Comparison of ENCODE assay signal across 23 cellular contexts in genomic region chr3:127798716-127799115, GRCh38. TPM values are rescaled to one million over a fixed set of nuclear protein-coding genes. Genes with fewer than 3 reads are reported as not detected.
DNase-seq lines count a peak whose midpoint lies in the region; ATAC-seq and TF ChIP-seq lines count a peak whose summit lies in the region.
"Had no signal": no experiment of that assay in that cellular context is flagged by ENCODE, and none has a peak within 500 bp of the region (broad histone marks: within the 10 kb centered on the region; RNA-seq: fewer than 3 reads in every experiment).

No MANE protein-coding gene starts in this region.

- BruUV-seq in Caco-2 (replicated peaks; lab: Mats Ljungman, UMichigan): no TSS peak

- no peaks in the 10 kb centered on the region for H3K9me3 Mint-ChIP-seq in Caco-2 (ENCODE audit: unreplicated experiment)
- H3K9me3 Mint-ChIP-seq: endodermal cell, nephron progenitor cell had no signal

- H3K9me3 ChIP-seq in Caco-2 (no peaks in the 10 kb centered on the region), Karpas-422 (ENCODE audit: low read length) (no peaks in the 10 kb centered on the region), osteoblast (ENCODE audit: low read depth, low read length) (no peaks in the 10 kb centered on the region)
- H3K9me3 ChIP-seq: colonic mucosa, heart left ventricle, left lung, thoracic aorta had no signal

- peaks cover 16% of the 10 kb centered on the region for H3K4me1 Mint-ChIP-seq in Caco-2 (ENCODE audit: low read depth, unreplicated experiment)
- H3K4me1 Mint-ChIP-seq: endodermal cell had no signal

- TF ChIP-seq CTCF in Caco-2 (IDR thresholded peaks at IDR 0.05; ENCODE audit: insufficient read depth in 1 of 2, low read depth in 1 of 2, low read length in 1 of 2, severe bottlenecking in 1 of 2, unreplicated experiment in 1 of 2) (no peak), dorsolateral prefrontal cortex (IDR thresholded peaks at IDR 0.05 in 54 of 56, conservative IDR thresholded peaks at IDR 0.05 in 2 of 56; ENCODE audit: low read depth in 1 of 56, partially characterized antibody in 56 of 56) (no peak), osteoblast (IDR thresholded peaks at IDR 0.05; ENCODE audit: extremely low read depth, low read depth, low read length) (no peak)

- no peak for DNase-seq in Caco-2
- peak; percentile 46 for DNase-seq in Karpas-422
- no peak for DNase-seq in dorsolateral prefrontal cortex
- DNase-seq in osteoblast (ENCODE audit: insufficient read length, low spot score, missing footprints): no peak
- no peak for DNase-seq in activated gamma-delta T cell (lab: John Stamatoyannopoulos, UW)
- DNase-seq: activated CD4-positive, alpha-beta T cell treated with anti-CD3 and anti-CD28 coated beads for 1 hour; CD8-positive, alpha-beta memory T cell; colonic mucosa; DMS79 treated with DMSO at 0.1 percent for 48 hours; endodermal cell; heart left ventricle; left lung; NCI-H1092; NCI-H1930; NCI-H2227 treated with DMSO at 0.1 percent for 48 hours; nephron progenitor cell; SIG-M5; stimulated activated CD4-positive, alpha-beta T cell treated with anti-CD3 and anti-CD28 coated beads, Interleukin-1b, Interleukin-23, amount 100 ng/mL, for 48 hours had no signal

- peaks cover 8% of the 10 kb centered on the region for H3K36me3 Mint-ChIP-seq in Caco-2 (ENCODE audit: insufficient read depth, unreplicated experiment)
- H3K36me3 Mint-ChIP-seq: CD8-positive, alpha-beta memory T cell had no signal

- no peaks in the 10 kb centered on the region for H3K36me3 ChIP-seq in Caco-2 (ENCODE audit: control insufficient read depth, insufficient read depth, low read length)
- peaks cover 15% of the 10 kb centered on the region for H3K36me3 ChIP-seq in Karpas-422 (ENCODE audit: insufficient read depth, low read length)
- no peaks in the 10 kb centered on the region for H3K36me3 ChIP-seq in osteoblast (ENCODE audit: insufficient read depth, low read length)
- H3K36me3 ChIP-seq: thoracic aorta had no signal

- H3K79me2 ChIP-seq in Karpas-422 (ENCODE audit: low read length) (peaks cover 22% of the 10 kb centered on the region), osteoblast (ENCODE audit: insufficient read depth, low read length) (peaks cover 36% of the 10 kb centered on the region)

- no peaks in the 10 kb centered on the region for H3K27me3 ChIP-seq in Caco-2 (replicated peaks; ENCODE audit: control insufficient read depth, insufficient read depth, low read length)
- H3K27me3 ChIP-seq in Karpas-422 (ENCODE audit: low read length): no peaks in the 10 kb centered on the region
- no peaks in the 10 kb centered on the region for H3K27me3 ChIP-seq in dorsolateral prefrontal cortex
- no peaks in the 10 kb centered on the region for H3K27me3 ChIP-seq in osteoblast (ENCODE audit: insufficient read depth, low read length)
- H3K27me3 ChIP-seq: colonic mucosa, heart left ventricle, left lung had no signal

- intact Hi-C loops in Caco-2 (cut with micrococcal nuclease; ENCODE audit: unreplicated experiment): no loop called here
- intact Hi-C loops in dorsolateral prefrontal cortex (cut with DNase I): no loop called here

- H2AFZ ChIP-seq in Karpas-422 (ENCODE audit: low read length): no peak overlapping the region
- H2AFZ ChIP-seq in osteoblast (ENCODE audit: low read length): no peak overlapping the region

- H3K9ac ChIP-seq in Karpas-422 (ENCODE audit: low read length): peak overlapping the region; percentile 72

- no peaks in the 10 kb centered on the region for H3K9me2 ChIP-seq in Karpas-422 (replicated peaks; ENCODE audit: insufficient read depth, low read length)

- H3K4me3 ChIP-seq in Caco-2 (ENCODE audit: low read depth, low read length): no peak overlapping the region
- no peak overlapping the region for H3K4me3 ChIP-seq in Karpas-422 (ENCODE audit: low read length)
- H3K4me3 ChIP-seq in dorsolateral prefrontal cortex: no peak overlapping the region
- no peak overlapping the region for H3K4me3 ChIP-seq in osteoblast (ENCODE audit: insufficient read depth, low read length)
- H3K4me3 ChIP-seq: colonic mucosa, heart left ventricle, left lung, thoracic aorta had no signal

- H3K27ac Mint-ChIP-seq in Caco-2 (ENCODE audit: unreplicated experiment): peak overlapping the region; percentile 48
- H3K27ac Mint-ChIP-seq: activated naive CD4-positive, alpha-beta T cell treated with anti-CD3 and anti-CD28 coated beads, Interleukin-2, amount 50 U/mL, for 72 hours; activated T-helper 1 cell treated with anti-CD3 and anti-CD28 coated beads, Interleukin-12 subunit alpha, Interleukin-12 subunit beta, Interleukin-2, Interleukin-4 antibody, amounts not matched to agents 30 ng/mL and 10 ng/mL and 1 ng/mL, durations not matched to agents 14 hours and 24 hours and 36 hours; CD8-positive, alpha-beta memory T cell; endodermal cell; nephron progenitor cell had no signal

- POLR2A ChIA-PET in Caco-2 (lab: Charles Lee): no interaction called here

- H3K4me2 ChIP-seq in Karpas-422 (ENCODE audit: low read depth, low read length, poor library complexity, severe bottlenecking) (peak overlapping the region; percentile 73), osteoblast (ENCODE audit: insufficient read depth, low read length) (no peak overlapping the region)

- H3K4me3 Mint-ChIP-seq in Caco-2 (ENCODE audit: unreplicated experiment): no peak overlapping the region
- H3K4me3 Mint-ChIP-seq: activated T-helper 1 cell treated with anti-CD3 and anti-CD28 coated beads, Interleukin-12 subunit alpha, Interleukin-12 subunit beta, Interleukin-2, Interleukin-4 antibody, amounts not matched to agents 30 ng/mL and 10 ng/mL and 1 ng/mL, durations not matched to agents 14 hours and 24 hours and 36 hours; endodermal cell; nephron progenitor cell had no signal

- H3K4me1 ChIP-seq in Caco-2 (0 out of 2 replicates have a peak, but pooled peaks cover 3% of the 10 kb centered on the region), Karpas-422 (ENCODE audit: low read length) (peaks cover 85% of the 10 kb centered on the region), osteoblast (ENCODE audit: insufficient read depth, low read length) (peaks cover 28% of the 10 kb centered on the region)
- H3K4me1 ChIP-seq: colonic mucosa had no signal

- no peaks in the 10 kb centered on the region for H3K27me3 Mint-ChIP-seq in Caco-2 (ENCODE audit: insufficient read depth, unreplicated experiment)

- ATAC-seq in GM18907 (IDR thresholded peaks at IDR 0.05; ENCODE audit: unreplicated experiment) (no peak), HG02798 (IDR thresholded peaks at IDR 0.05; ENCODE audit: poor library complexity, unreplicated experiment) (no peak)
- ATAC-seq: activated naive CD4-positive, alpha-beta T cell treated with anti-CD3 and anti-CD28 coated beads, Interleukin-2, amount 50 U/mL, for 72 hours had no signal

- H3K27ac ChIP-seq in Karpas-422 (ENCODE audit: low read length): peak overlapping the region; percentile 98
- peak overlapping the region in 38 of 59 donors; percentile 10 to 88 (median 52) for H3K27ac ChIP-seq in dorsolateral prefrontal cortex
- peak overlapping the region; percentile 89 for H3K27ac ChIP-seq in osteoblast (ENCODE audit: low read depth, low read length)
- H3K27ac ChIP-seq: colonic mucosa, left lung, thoracic aorta had no signal

- H4K20me1 ChIP-seq in Karpas-422 (ENCODE audit: insufficient read depth, low read depth, low read length) (no peaks in the 10 kb centered on the region), osteoblast (ENCODE audit: insufficient read depth, low read length) (no peaks in the 10 kb centered on the region)

- CTCF ChIA-PET in Caco-2 (lab: Charles Lee): no interaction called here

RNA-seq across cellular contexts. Expression of gene MGLL, which starts 23.6 kb away (rescaled TPM):
- total RNA-seq in Caco-2 (2022): 7.8 and 8.4 TPM in 2 replicates
- 58.0 and 63.3 TPM in 2 replicates for total RNA-seq in Karpas-422 (2014; rRNA removed; shearing (Covaris generic); ENCODE audit: low replicate concordance)
- 100 to 1,000 TPM in 117 of 120 experiments, 10 to 100 TPM in 3; 73.9 to 334 (median 144) TPM for total RNA-seq in dorsolateral prefrontal cortex
- total RNA-seq in osteoblast: 10.6 and 18.1 TPM in 2 replicates
